ENCODE assay signal across 2 cellular contexts in the genomic region with DNA sequence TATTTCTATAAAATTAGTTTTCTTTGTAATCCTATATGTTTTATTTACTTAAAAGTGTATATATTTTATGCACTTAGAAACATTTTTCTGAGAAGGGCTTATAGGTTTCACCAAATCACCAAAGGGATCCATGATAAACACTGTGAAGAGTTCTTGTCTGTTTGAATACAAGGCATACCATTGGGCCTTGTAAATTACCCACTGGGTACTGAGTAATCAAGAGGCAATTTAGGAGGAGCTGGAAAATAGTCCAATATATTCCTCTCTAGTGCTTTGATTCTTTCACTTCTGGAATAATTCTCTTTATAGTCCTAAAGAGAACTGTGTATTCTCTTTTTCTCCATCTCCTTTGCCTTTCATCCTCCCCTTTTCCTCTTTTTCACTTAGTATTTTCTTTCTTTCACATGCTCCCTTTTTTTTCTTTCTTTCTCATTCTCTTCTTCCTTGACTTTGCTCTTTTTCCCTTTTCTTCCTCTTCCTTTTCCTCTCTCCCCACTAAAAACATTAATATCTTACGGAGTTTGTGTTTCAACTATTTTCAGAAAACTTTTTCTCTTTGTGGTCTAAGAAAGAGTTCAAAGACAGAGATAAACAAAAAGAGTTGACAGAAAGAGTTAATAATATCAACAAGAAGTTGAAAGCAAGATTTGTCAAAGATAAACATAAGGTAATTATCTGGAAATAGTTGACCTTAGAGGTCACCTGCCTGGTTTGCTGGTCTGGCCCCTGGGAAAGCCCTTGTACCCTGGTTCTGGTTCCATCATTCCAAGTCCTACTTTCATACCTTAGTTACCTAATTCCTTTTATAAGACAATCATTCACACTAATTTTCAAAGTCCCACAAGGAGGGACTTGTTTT.
TF ChIP-seq lines count a peak whose summit lies in the region.

No MANE protein-coding gene starts in this region.

TF ChIP-seq in IMR-90, 13 proteins besides CTCF, POLR2A, EP300 and RAD21:
- TF ChIP-seq FOS (IDR thresholded peaks at IDR 0.05; ENCODE audit: low read depth, low read length): no peak
- TF ChIP-seq, protein P1, sequence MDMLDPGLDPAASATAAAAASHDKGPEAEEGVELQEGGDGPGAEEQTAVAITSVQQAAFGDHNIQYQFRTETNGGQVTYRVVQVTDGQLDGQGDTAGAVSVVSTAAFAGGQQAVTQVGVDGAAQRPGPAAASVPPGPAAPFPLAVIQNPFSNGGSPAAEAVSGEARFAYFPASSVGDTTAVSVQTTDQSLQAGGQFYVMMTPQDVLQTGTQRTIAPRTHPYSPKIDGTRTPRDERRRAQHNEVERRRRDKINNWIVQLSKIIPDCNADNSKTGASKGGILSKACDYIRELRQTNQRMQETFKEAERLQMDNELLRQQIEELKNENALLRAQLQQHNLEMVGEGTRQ (IDR thresholded peaks at IDR 0.05; ENCODE audit: low read depth, low read length): no peak
- TF ChIP-seq SMC3 (IDR thresholded peaks at IDR 0.05; ENCODE audit: low read depth, low read length): no peak
- TF ChIP-seq CHD1 (IDR thresholded peaks at IDR 0.05; ENCODE audit: low read depth, low read length): no peak
- TF ChIP-seq BHLHE40 (IDR thresholded peaks at IDR 0.05; ENCODE audit: low read depth, low read length): no peak
- no peak for TF ChIP-seq MAFK (IDR thresholded peaks at IDR 0.05; ENCODE audit: low read depth, low read length)

TF ChIP-seq in H1, 55 proteins besides CTCF, POLR2A, EP300 and RAD21:
- TF ChIP-seq KDM5A (IDR thresholded peaks at IDR 0.05; ENCODE audit: low read length): no peak
- TF ChIP-seq RFX5 (IDR thresholded peaks at IDR 0.05; ENCODE audit: borderline replicate concordance, low read depth, low read length): no peak
- TF ChIP-seq EZH2 (IDR thresholded peaks at IDR 0.05; ENCODE audit: low read depth, low read length, severe bottlenecking): no peak
- no peak for TF ChIP-seq BACH1 (IDR thresholded peaks at IDR 0.05; ENCODE audit: low read length)
- TF ChIP-seq NANOG (IDR thresholded peaks at IDR 0.05; ENCODE audit: insufficient read depth, low read depth, low read length, poor library complexity, severe bottlenecking): no peak
- TF ChIP-seq SIN3A (conservative IDR thresholded peaks at IDR 0.05 in 1 of 2, IDR thresholded peaks at IDR 0.05 in 1 of 2; ENCODE audit: low read depth in 1 of 2, low read length in 2 of 2): no peak
